In the genomic region with DNA sequence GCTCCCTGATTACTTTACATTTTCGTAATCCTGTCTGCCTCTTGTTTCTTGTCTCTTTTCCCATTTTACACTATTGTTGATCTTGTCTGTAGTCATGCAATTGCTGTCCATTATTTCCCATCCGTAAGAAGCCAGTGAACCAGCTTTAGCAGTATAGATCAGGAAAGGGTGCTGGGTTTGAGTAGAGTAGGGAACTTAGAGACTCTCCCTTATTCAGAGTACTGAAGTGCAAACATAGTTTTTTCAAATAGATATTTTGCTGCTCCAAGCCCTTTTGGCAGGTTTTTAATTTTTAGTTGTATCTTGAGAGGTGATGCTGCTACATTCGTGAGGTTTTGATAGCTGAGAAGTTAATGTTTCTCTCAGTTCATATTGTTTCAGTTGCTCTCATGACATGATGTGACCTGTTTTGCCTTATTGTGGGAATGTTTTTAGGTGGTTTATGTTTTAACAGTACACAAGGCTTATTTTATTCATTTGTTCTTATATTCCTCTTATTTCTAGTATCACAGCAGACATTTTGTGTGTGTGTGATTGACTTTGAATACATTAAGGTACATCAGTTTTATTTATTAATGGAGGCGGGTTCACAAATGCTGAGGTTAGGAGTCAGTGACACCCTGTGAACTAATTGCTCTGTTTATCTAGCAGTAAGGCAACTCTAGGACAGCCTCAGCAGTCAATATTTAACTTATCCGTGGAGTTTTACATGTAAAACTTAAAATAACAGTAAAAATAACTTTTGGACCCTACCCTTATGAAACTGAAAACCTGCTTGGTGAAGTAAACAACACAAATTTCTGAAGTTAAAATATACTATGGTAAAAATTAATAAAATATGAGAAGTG, we compare ENCODE assay signal across 1 cellular context.
TF ChIP-seq lines count a peak whose summit lies in the region.

No MANE protein-coding gene starts in this region.

TF ChIP-seq in HepG2, 621 proteins besides CTCF, POLR2A, EP300 and RAD21 (continued from another document):
- TF ChIP-seq, protein P1, sequence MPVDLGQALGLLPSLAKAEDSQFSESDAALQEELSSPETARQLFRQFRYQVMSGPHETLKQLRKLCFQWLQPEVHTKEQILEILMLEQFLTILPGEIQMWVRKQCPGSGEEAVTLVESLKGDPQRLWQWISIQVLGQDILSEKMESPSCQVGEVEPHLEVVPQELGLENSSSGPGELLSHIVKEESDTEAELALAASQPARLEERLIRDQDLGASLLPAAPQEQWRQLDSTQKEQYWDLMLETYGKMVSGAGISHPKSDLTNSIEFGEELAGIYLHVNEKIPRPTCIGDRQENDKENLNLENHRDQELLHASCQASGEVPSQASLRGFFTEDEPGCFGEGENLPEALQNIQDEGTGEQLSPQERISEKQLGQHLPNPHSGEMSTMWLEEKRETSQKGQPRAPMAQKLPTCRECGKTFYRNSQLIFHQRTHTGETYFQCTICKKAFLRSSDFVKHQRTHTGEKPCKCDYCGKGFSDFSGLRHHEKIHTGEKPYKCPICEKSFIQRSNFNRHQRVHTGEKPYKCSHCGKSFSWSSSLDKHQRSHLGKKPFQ (CRISPR knock-in tag; IDR thresholded peaks at IDR 0.05; ENCODE audit: insufficient replicate concordance) = no peak
- no peak for TF ChIP-seq JARID2 (CRISPR knock-in tag; IDR thresholded peaks at IDR 0.05; ENCODE audit: insufficient replicate concordance)
- TF ChIP-seq, protein P2, sequence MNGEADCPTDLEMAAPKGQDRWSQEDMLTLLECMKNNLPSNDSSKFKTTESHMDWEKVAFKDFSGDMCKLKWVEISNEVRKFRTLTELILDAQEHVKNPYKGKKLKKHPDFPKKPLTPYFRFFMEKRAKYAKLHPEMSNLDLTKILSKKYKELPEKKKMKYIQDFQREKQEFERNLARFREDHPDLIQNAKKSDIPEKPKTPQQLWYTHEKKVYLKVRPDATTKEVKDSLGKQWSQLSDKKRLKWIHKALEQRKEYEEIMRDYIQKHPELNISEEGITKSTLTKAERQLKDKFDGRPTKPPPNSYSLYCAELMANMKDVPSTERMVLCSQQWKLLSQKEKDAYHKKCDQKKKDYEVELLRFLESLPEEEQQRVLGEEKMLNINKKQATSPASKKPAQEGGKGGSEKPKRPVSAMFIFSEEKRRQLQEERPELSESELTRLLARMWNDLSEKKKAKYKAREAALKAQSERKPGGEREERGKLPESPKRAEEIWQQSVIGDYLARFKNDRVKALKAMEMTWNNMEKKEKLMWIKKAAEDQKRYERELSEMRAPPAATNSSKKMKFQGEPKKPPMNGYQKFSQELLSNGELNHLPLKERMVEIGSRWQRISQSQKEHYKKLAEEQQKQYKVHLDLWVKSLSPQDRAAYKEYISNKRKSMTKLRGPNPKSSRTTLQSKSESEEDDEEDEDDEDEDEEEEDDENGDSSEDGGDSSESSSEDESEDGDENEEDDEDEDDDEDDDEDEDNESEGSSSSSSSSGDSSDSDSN (CRISPR knock-in tag; IDR thresholded peaks at IDR 0.05) = no peak
- TF ChIP-seq, protein P3, sequence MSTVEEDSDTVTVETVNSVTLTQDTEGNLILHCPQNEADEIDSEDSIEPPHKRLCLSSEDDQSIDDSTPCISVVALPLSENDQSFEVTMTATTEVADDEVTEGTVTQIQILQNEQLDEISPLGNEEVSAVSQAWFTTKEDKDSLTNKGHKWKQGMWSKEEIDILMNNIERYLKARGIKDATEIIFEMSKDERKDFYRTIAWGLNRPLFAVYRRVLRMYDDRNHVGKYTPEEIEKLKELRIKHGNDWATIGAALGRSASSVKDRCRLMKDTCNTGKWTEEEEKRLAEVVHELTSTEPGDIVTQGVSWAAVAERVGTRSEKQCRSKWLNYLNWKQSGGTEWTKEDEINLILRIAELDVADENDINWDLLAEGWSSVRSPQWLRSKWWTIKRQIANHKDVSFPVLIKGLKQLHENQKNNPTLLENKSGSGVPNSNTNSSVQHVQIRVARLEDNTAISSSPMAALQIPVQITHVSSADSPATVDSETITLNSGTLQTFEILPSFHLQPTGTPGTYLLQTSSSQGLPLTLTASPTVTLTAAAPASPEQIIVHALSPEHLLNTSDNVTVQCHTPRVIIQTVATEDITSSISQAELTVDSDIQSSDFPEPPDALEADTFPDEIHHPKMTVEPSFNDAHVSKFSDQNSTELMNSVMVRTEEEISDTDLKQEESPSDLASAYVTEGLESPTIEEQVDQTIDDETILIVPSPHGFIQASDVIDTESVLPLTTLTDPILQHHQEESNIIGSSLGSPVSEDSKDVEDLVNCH (CRISPR knock-in tag; IDR thresholded peaks at IDR 0.05) = no peak
- TF ChIP-seq ZNF792 (CRISPR knock-in tag; IDR thresholded peaks at IDR 0.05) = 0 out of 2 replicates have a peak, but pooled peaks have one; percentile 24
- TF ChIP-seq TAF15 (IDR thresholded peaks at IDR 0.05; ENCODE audit: low read depth, low read length, poor library complexity, severe bottlenecking) = no peak
- TF ChIP-seq, protein P4, sequence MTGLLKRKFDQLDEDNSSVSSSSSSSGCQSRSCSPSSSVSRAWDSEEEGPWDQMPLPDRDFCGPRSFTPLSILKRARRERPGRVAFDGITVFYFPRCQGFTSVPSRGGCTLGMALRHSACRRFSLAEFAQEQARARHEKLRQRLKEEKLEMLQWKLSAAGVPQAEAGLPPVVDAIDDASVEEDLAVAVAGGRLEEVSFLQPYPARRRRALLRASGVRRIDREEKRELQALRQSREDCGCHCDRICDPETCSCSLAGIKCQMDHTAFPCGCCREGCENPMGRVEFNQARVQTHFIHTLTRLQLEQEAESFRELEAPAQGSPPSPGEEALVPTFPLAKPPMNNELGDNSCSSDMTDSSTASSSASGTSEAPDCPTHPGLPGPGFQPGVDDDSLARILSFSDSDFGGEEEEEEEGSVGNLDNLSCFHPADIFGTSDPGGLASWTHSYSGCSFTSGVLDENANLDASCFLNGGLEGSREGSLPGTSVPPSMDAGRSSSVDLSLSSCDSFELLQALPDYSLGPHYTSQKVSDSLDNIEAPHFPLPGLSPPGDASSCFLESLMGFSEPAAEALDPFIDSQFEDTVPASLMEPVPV (CRISPR knock-in tag; IDR thresholded peaks at IDR 0.05) = no peak
- no peak for TF ChIP-seq RELA (CRISPR knock-in tag; IDR thresholded peaks at IDR 0.05)
- TF ChIP-seq MAFF (IDR thresholded peaks at IDR 0.05; ENCODE audit: low read depth, low read length) = no peak
- TF ChIP-seq HHEX (CRISPR knock-in tag; IDR thresholded peaks at IDR 0.05) = no peak
- no peak for TF ChIP-seq ZFP36L1 (CRISPR knock-in tag; IDR thresholded peaks at IDR 0.05)
- TF ChIP-seq, protein P5, sequence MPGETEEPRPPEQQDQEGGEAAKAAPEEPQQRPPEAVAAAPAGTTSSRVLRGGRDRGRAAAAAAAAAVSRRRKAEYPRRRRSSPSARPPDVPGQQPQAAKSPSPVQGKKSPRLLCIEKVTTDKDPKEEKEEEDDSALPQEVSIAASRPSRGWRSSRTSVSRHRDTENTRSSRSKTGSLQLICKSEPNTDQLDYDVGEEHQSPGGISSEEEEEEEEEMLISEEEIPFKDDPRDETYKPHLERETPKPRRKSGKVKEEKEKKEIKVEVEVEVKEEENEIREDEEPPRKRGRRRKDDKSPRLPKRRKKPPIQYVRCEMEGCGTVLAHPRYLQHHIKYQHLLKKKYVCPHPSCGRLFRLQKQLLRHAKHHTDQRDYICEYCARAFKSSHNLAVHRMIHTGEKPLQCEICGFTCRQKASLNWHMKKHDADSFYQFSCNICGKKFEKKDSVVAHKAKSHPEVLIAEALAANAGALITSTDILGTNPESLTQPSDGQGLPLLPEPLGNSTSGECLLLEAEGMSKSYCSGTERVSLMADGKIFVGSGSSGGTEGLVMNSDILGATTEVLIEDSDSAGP (CRISPR knock-in tag; IDR thresholded peaks at IDR 0.05; ENCODE audit: borderline replicate concordance) = no peak
- TF ChIP-seq EZH2 (conservative IDR thresholded peaks at IDR 0.05; ENCODE audit: low read depth, low read length) = no peak
- peak; percentile 25; the same call in 1 of the 2 replicates for TF ChIP-seq SOX5 (CRISPR knock-in tag; IDR thresholded peaks at IDR 0.05; ENCODE audit: borderline replicate concordance)
- TF ChIP-seq, protein P6, sequence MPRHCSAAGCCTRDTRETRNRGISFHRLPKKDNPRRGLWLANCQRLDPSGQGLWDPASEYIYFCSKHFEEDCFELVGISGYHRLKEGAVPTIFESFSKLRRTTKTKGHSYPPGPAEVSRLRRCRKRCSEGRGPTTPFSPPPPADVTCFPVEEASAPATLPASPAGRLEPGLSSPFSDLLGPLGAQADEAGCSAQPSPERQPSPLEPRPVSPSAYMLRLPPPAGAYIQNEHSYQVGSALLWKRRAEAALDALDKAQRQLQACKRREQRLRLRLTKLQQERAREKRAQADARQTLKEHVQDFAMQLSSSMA (CRISPR knock-in tag; IDR thresholded peaks at IDR 0.05) = no peak
- no peak for TF ChIP-seq ZNF558 (CRISPR knock-in tag; IDR thresholded peaks at IDR 0.05; ENCODE audit: borderline replicate concordance)
- TF ChIP-seq GFI1 (CRISPR knock-in tag; IDR thresholded peaks at IDR 0.05; ENCODE audit: borderline replicate concordance) = no peak
- TF ChIP-seq MBD4 (IDR thresholded peaks at IDR 0.05; ENCODE audit: borderline replicate concordance, low read length) = no peak
- no peak for TF ChIP-seq ZBTB8A (CRISPR knock-in tag; IDR thresholded peaks at IDR 0.05; ENCODE audit: borderline replicate concordance, low read depth)
- TF ChIP-seq, protein P7, sequence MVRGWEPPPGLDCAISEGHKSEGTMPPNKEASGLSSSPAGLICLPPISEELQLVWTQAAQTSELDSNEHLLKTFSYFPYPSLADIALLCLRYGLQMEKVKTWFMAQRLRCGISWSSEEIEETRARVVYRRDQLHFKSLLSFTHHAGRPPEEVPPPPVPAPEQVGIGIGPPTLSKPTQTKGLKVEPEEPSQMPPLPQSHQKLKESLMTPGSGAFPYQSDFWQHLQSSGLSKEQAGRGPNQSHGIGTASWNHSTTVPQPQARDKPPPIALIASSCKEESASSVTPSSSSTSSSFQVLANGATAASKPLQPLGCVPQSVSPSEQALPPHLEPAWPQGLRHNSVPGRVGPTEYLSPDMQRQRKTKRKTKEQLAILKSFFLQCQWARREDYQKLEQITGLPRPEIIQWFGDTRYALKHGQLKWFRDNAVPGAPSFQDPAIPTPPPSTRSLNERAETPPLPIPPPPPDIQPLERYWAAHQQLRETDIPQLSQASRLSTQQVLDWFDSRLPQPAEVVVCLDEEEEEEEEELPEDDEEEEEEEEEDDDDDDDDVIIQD (CRISPR knock-in tag; IDR thresholded peaks at IDR 0.05; ENCODE audit: low read depth) = 0 out of 2 replicates have a peak, but pooled peaks have one; percentile 18
- TF ChIP-seq CEBPG (CRISPR knock-in tag; IDR thresholded peaks at IDR 0.05) = 0 out of 2 replicates have a peak, but pooled peaks have one; percentile 15
- TF ChIP-seq ZNF180 (CRISPR knock-in tag; IDR thresholded peaks at IDR 0.05; ENCODE audit: borderline replicate concordance, low read depth) = no peak
- peak; percentile 33; the same call in 1 of the 2 replicates for TF ChIP-seq CREM (IDR thresholded peaks at IDR 0.05)
- no peak for TF ChIP-seq CREM (CRISPR knock-in tag; IDR thresholded peaks at IDR 0.05)
- TF ChIP-seq, protein P8, sequence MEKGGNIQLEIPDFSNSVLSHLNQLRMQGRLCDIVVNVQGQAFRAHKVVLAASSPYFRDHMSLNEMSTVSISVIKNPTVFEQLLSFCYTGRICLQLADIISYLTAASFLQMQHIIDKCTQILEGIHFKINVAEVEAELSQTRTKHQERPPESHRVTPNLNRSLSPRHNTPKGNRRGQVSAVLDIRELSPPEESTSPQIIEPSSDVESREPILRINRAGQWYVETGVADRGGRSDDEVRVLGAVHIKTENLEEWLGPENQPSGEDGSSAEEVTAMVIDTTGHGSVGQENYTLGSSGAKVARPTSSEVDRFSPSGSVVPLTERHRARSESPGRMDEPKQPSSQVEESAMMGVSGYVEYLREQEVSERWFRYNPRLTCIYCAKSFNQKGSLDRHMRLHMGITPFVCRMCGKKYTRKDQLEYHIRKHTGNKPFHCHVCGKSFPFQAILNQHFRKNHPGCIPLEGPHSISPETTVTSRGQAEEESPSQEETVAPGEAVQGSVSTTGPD (CRISPR knock-in tag; IDR thresholded peaks at IDR 0.05) = no peak
- TF ChIP-seq RNF2 (conservative IDR thresholded peaks at IDR 0.05; ENCODE audit: low read depth) = no peak
- TF ChIP-seq, protein P9, sequence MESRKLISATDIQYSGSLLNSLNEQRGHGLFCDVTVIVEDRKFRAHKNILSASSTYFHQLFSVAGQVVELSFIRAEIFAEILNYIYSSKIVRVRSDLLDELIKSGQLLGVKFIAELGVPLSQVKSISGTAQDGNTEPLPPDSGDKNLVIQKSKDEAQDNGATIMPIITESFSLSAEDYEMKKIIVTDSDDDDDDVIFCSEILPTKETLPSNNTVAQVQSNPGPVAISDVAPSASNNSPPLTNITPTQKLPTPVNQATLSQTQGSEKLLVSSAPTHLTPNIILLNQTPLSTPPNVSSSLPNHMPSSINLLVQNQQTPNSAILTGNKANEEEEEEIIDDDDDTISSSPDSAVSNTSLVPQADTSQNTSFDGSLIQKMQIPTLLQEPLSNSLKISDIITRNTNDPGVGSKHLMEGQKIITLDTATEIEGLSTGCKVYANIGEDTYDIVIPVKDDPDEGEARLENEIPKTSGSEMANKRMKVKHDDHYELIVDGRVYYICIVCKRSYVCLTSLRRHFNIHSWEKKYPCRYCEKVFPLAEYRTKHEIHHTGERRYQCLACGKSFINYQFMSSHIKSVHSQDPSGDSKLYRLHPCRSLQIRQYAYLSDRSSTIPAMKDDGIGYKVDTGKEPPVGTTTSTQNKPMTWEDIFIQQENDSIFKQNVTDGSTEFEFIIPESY (CRISPR knock-in tag; IDR thresholded peaks at IDR 0.05) = no peak
- TF ChIP-seq TBX2 (CRISPR knock-in tag; IDR thresholded peaks at IDR 0.05; ENCODE audit: borderline replicate concordance) = peak; percentile 56; the same call in 1 of the 2 replicates
- 0 out of 2 replicates have a peak, but pooled peaks have one; percentile 10 for TF ChIP-seq SAP130 (CRISPR knock-in tag; IDR thresholded peaks at IDR 0.05; ENCODE audit: low read depth)
- peak; percentile 49; the same call in 1 of the 2 replicates for TF ChIP-seq MED1 (CRISPR knock-in tag; IDR thresholded peaks at IDR 0.05)
- no peak for TF ChIP-seq SETDB1 (CRISPR knock-in tag; IDR thresholded peaks at IDR 0.05; ENCODE audit: borderline replicate concordance)
